ENCODE assay signal across 28 cellular contexts in genomic region chr17:1936766-1937165, GRCh38.
"Had no signal": no experiment of that assay in that cellular context is flagged by ENCODE, and none has a peak within 500 bp of the region (broad histone marks: within the 10 kb centered on the region; RNA-seq: fewer than 3 reads in every experiment).

No MANE protein-coding gene starts in this region.

- H3K27me3 ChIP-seq: neural progenitor cell, pancreas, uterus had no signal

- H3K9me3 ChIP-seq: left lung, lower lobe of right lung, pancreas, prostate gland, tibial nerve, uterus had no signal

- H3K36me3 ChIP-seq: left lung, lower lobe of right lung, neural progenitor cell, pancreas, prostate gland, uterus had no signal

- DNase-seq: hypothalamus; kidney; left colon; left lung; lower lobe of right lung; mammary epithelial cell; mesenchymal stem cell; naive thymus-derived CD8-positive, alpha-beta T cell; nephron progenitor cell; posterior cingulate gyrus; retina; stimulated activated CD4-positive, alpha-beta T cell treated with anti-CD3 and anti-CD28 coated beads, Interleukin-12 subunit alpha, Interleukin-12 subunit beta, amount 100 ng/mL, for 4 hours; stimulated activated CD4-positive, alpha-beta T cell treated with anti-CD3 and anti-CD28 coated beads, Interleukin-15, amount 100 ng/mL, for 24 hours; stimulated activated CD4-positive, alpha-beta T cell treated with anti-CD3 and anti-CD28 coated beads, Interleukin-2, amount 100 ng/mL, for 24 hours; stimulated activated CD4-positive, alpha-beta T cell treated with anti-CD3 and anti-CD28 coated beads, Interleukin-4, amount 100 ng/mL, for 1 hour; stimulated activated naive B cell treated with anti-CD40 and anti-IgM and Interleukin-4, amounts not matched to agents 10 μg/mL and 1 μg/mL and 100 μg/mL, for 72 hours; substantia nigra; uterus had no signal

- H3K4me1 Mint-ChIP-seq: immature natural killer cell; naive thymus-derived CD8-positive, alpha-beta T cell; stimulated activated naive B cell treated with anti-CD40 and anti-IgM and Interleukin-4, amounts not matched to agents 10 μg/mL and 1 μg/mL and 100 μg/mL, for 72 hours had no signal

- H2AFZ ChIP-seq: neural progenitor cell had no signal

- H3K9me3 Mint-ChIP-seq: immature natural killer cell; naive thymus-derived CD8-positive, alpha-beta T cell; nephron progenitor cell; neural progenitor cell; stimulated activated naive B cell treated with anti-CD40 and anti-IgM and Interleukin-4, amounts not matched to agents 10 μg/mL and 1 μg/mL and 100 μg/mL, for 72 hours; stimulated activated naive CD8-positive, alpha-beta T cell treated with anti-CD3 and anti-CD28 coated beads, Interleukin-15, Interleukin-2, amounts not matched to agents 100 ng/mL and 50 ng/mL, for 24 hours; type B pancreatic cell had no signal

- H3K9ac ChIP-seq: neural progenitor cell had no signal

- ATAC-seq: left colon; left lung; lower lobe of right lung; naive thymus-derived CD8-positive, alpha-beta T cell; pancreas; right cardiac atrium; sciatic nerve; stimulated activated naive B cell treated with anti-CD40 and anti-IgM and Interleukin-4, amounts not matched to agents 10 μg/mL and 1 μg/mL and 100 μg/mL, for 72 hours had no signal

- H3K4me3 ChIP-seq: left lung, lower lobe of right lung, neural progenitor cell, pancreas, prostate gland, skin epidermis, tibial nerve, uterus had no signal

- H3K36me3 Mint-ChIP-seq: immature natural killer cell; naive thymus-derived CD8-positive, alpha-beta T cell; neural progenitor cell; stimulated activated naive B cell treated with anti-CD40 and anti-IgM and Interleukin-4, amounts not matched to agents 10 μg/mL and 1 μg/mL and 100 μg/mL, for 72 hours; type B pancreatic cell had no signal

- H3K4me3 Mint-ChIP-seq: immature natural killer cell; nephron progenitor cell; neural progenitor cell; stimulated activated naive B cell treated with anti-CD40 and anti-IgM and Interleukin-4, amounts not matched to agents 10 μg/mL and 1 μg/mL and 100 μg/mL, for 72 hours; stimulated activated naive CD8-positive, alpha-beta T cell treated with anti-CD3 and anti-CD28 coated beads, Interleukin-15, Interleukin-2, amounts not matched to agents 100 ng/mL and 50 ng/mL, for 24 hours; type B pancreatic cell had no signal

- H3K4me1 ChIP-seq: left lung, uterus had no signal

- H3K27ac ChIP-seq: left lung, lower lobe of right lung, neural progenitor cell, pancreas, prostate gland, skin epidermis, tibial nerve, uterus had no signal

- H3K4me2 ChIP-seq: neural progenitor cell had no signal

- H3K27me3 Mint-ChIP-seq: stimulated activated naive CD8-positive, alpha-beta T cell treated with anti-CD3 and anti-CD28 coated beads, Interleukin-15, Interleukin-2, amounts not matched to agents 100 ng/mL and 50 ng/mL, for 24 hours had no signal

- H3K27ac Mint-ChIP-seq: immature natural killer cell; naive thymus-derived CD8-positive, alpha-beta T cell; nephron progenitor cell; neural progenitor cell; stimulated activated naive B cell treated with anti-CD40 and anti-IgM and Interleukin-4, amounts not matched to agents 10 μg/mL and 1 μg/mL and 100 μg/mL, for 72 hours; stimulated activated naive CD8-positive, alpha-beta T cell treated with anti-CD3 and anti-CD28 coated beads, Interleukin-15, Interleukin-2, amounts not matched to agents 100 ng/mL and 50 ng/mL, for 24 hours; type B pancreatic cell had no signal
